In genomic region chr16:67720236-67720635, GRCh38 we compare ENCODE assay signal across 8 cellular contexts. TPM values are rescaled to one million over a fixed set of nuclear protein-coding genes. Genes with fewer than 3 reads are reported as not detected.
DNase-seq lines count a peak whose midpoint lies in the region; ATAC-seq and TF ChIP-seq lines count a peak whose summit lies in the region.

No MANE protein-coding gene starts in this region.

- intact Hi-C loops in ascending aorta (cut with DNase I) = loop anchor here (10.0 kb wide), 1 partner anchor 215 kb away; the partner anchor contains the start of genes CTRL and PSMB10

- H3K27ac ChIP-seq in ascending aorta = peak overlapping the region; percentile 87 to 94
- H3K27ac ChIP-seq in lung (ENCODE audit: low read depth in 1 of 2, low read length in 1 of 2) = peak overlapping the region; percentile 94 to 95
- H3K27ac ChIP-seq in tibial nerve = peak overlapping the region in 3 of 4 donors; percentile 74 to 92 (median 91)

- no peaks in the 10 kb centered on the region for H3K9me3 Mint-ChIP-seq in activated T-cell treated with anti-CD3 and anti-CD28 coated beads, Interleukin-2, amount 50 U/mL, for 72 hours

- peak overlapping the region; percentile 97 to 99 for H3K4me3 Mint-ChIP-seq in activated T-cell treated with anti-CD3 and anti-CD28 coated beads, Interleukin-2, amount 50 U/mL, for 72 hours

- H3K4me1 ChIP-seq in ascending aorta (peaks cover 0 to 12% of the 10 kb centered on the region in 2 donors), lung (ENCODE audit: control insufficient read depth in 2 of 2, insufficient read depth in 2 of 2, low read length in 2 of 2) (peaks cover 0 to 3% of the 10 kb centered on the region in 2 donors), tibial nerve (peaks cover 0 to 23% (median 8%) of the 10 kb centered on the region in 4 donors)

- H3K27ac Mint-ChIP-seq in activated T-cell treated with anti-CD3 and anti-CD28 coated beads, Interleukin-2, amount 50 U/mL, for 72 hours = peak overlapping the region; percentile 96

- no peak for TF ChIP-seq EP300 in tibial nerve (IDR thresholded peaks at IDR 0.05)

- TF ChIP-seq CTCF in ascending aorta (IDR thresholded peaks at IDR 0.05) (no peak), lung (IDR thresholded peaks at IDR 0.05; ENCODE audit: control extremely low read depth, extremely low read depth) (no peak), tibial nerve (IDR thresholded peaks at IDR 0.05) (no peak)

- TF ChIP-seq POLR2A in tibial nerve (IDR thresholded peaks at IDR 0.05) = no peak

- H3K27me3 ChIP-seq in ascending aorta (no peaks in the 10 kb centered on the region), lung (ENCODE audit: control insufficient read depth, insufficient read depth) (no peaks in the 10 kb centered on the region), tibial nerve (no peaks in the 10 kb centered on the region)

- H3K4me1 Mint-ChIP-seq in activated T-cell treated with anti-CD3 and anti-CD28 coated beads, Interleukin-2, amount 50 U/mL, for 72 hours (ENCODE audit: low read depth) = peaks cover 30% of the 10 kb centered on the region

- peaks cover 2 to 6% of the 10 kb centered on the region in 2 donors for H3K36me3 Mint-ChIP-seq in activated T-cell treated with anti-CD3 and anti-CD28 coated beads, Interleukin-2, amount 50 U/mL, for 72 hours (ENCODE audit: insufficient read depth in 2 of 2)

- no peak for ATAC-seq in activated T-cell treated with anti-CD3 and anti-CD28 coated beads, Interleukin-2, amount 50 U/mL, for 72 hours (replicated peaks in 1 of 2)
- ATAC-seq in lung (ENCODE audit: insufficient read depth, low FRiP score) = no peak
- ATAC-seq in HG03025 (IDR thresholded peaks at IDR 0.05; ENCODE audit: low FRiP score, unreplicated experiment) = no peak

- no peaks in the 10 kb centered on the region for H3K27me3 Mint-ChIP-seq in activated T-cell treated with anti-CD3 and anti-CD28 coated beads, Interleukin-2, amount 50 U/mL, for 72 hours (ENCODE audit: low read depth)

- H3K4me3 ChIP-seq in ascending aorta (peak overlapping the region; percentile 87 to 99), lung (no peak overlapping the region), tibial nerve (peak overlapping the region in 3 of 4 donors; percentile 69 to 88 (median 85))

- no peaks in the 10 kb centered on the region for H3K9me3 ChIP-seq in ascending aorta
- no peaks in the 10 kb centered on the region for H3K9me3 ChIP-seq in lung (ENCODE audit: control insufficient read depth in 2 of 2, insufficient read depth in 1 of 2, low read length in 1 of 2)
- no peaks in the 10 kb centered on the region for H3K9me3 ChIP-seq in tibial nerve

- DNase-seq in activated T-cell treated with anti-CD3 and anti-CD28 coated beads, Interleukin-2, amount 50 U/mL, for 72 hours = no peak
- no peak for DNase-seq in activated T-cell treated with anti-CD3 and anti-CD28 coated beads, Interleukin-2, amount 50 U/mL, for 48 hours
- DNase-seq in ascending aorta (ENCODE audit: low spot score in 2 of 2) (no peak), lung (ENCODE audit: low spot score) (no peak), tibial nerve (ENCODE audit: low spot score in 2 of 2) (no peak), NCI-H524 treated with DMSO at 0.1 percent for 48 hours (lab: John Stamatoyannopoulos, UW) (no peak), MV-4-11 (lab: John Stamatoyannopoulos, UW) (no peak)

- peaks cover 4 to 23% of the 10 kb centered on the region in 2 donors for H3K36me3 ChIP-seq in ascending aorta
- H3K36me3 ChIP-seq in lung (ENCODE audit: control insufficient read depth in 2 of 2, insufficient read depth in 2 of 2, low read length in 2 of 2) = peaks cover 0 to 12% of the 10 kb centered on the region in 2 donors
- H3K36me3 ChIP-seq in tibial nerve = peaks cover 0 to 24% (median 0%) of the 10 kb centered on the region in 3 donors

- WGBS in lung, 2 donors = 30 to 40% methylated on average over 1 of the region's 1 CpG
- 46 to 57% methylated on average over 1 of the region's 1 CpG for WGBS in tibial nerve, 2 donors

RNA-seq across cellular contexts. Expression of gene GFOD2, which starts 1.1 kb away (rescaled TPM):
- 10 to 100 TPM; 11.3 to 11.6 TPM for total RNA-seq in activated T-cell treated with anti-CD3 and anti-CD28 coated beads, Interleukin-2, amount 50 U/mL, for 72 hours
- 43.5 TPM for total RNA-seq in ascending aorta
- 10 to 100 TPM; 18.4 to 26.3 TPM for total RNA-seq in lung
- 10 to 100 TPM; 10.1 to 13.7 TPM for polyA plus RNA-seq in lung
- total RNA-seq in tibial nerve = 10 to 100 TPM; 10.5 to 24.6 (median 17.2) TPM

RNA-seq across cellular contexts. Expression of gene C16orf86, which starts 53.6 kb away (rescaled TPM):
- 1 to 10 TPM; 4.9 to 5.9 TPM for total RNA-seq in activated T-cell treated with anti-CD3 and anti-CD28 coated beads, Interleukin-2, amount 50 U/mL, for 72 hours
- total RNA-seq in ascending aorta = 1.6 TPM
- 1 to 10 TPM; 6.1 to 6.4 TPM for total RNA-seq in lung
- 1 to 10 TPM; 3.7 to 4.4 TPM for polyA plus RNA-seq in lung
- 10 to 100 TPM; 15.9 to 31.2 (median 25.5) TPM for total RNA-seq in tibial nerve

RNA-seq across cellular contexts. Expression of gene ENKD1, which starts 53.7 kb away (rescaled TPM):
- 10 to 100 TPM; 12.0 to 18.3 TPM for total RNA-seq in activated T-cell treated with anti-CD3 and anti-CD28 coated beads, Interleukin-2, amount 50 U/mL, for 72 hours
- total RNA-seq in ascending aorta = 42.5 TPM
- total RNA-seq in lung = 10 to 100 TPM; 27.1 to 35.9 TPM
- polyA plus RNA-seq in lung = 10 to 100 TPM; 24.4 to 35.0 TPM
- 10 to 100 TPM; 32.6 to 53.8 (median 45.6) TPM for total RNA-seq in tibial nerve

RNA-seq across cellular contexts. Expression of gene PARD6A, which starts 59.5 kb away (rescaled TPM):
- 1 to 10 TPM; 7.2 to 9.2 TPM for total RNA-seq in activated T-cell treated with anti-CD3 and anti-CD28 coated beads, Interleukin-2, amount 50 U/mL, for 72 hours
- total RNA-seq in ascending aorta (8.4 TPM), lung (1 to 10 TPM; 1.4 to 6.2 TPM), tibial nerve (10 to 100 TPM in 2 of 4 donors, 1 to 10 TPM in 2; 3.7 to 16.2 (median 9.9) TPM)
- polyA plus RNA-seq in lung = 1 to 10 TPM; 4.4 to 5.0 TPM
